In genomic region chr1:7615138-7615537, GRCh38 we compare ENCODE assay signal across 28 cellular contexts.
"Had no signal": no experiment of that assay in that cellular context is flagged by ENCODE, and none has a peak within 500 bp of the region (broad histone marks: within the 10 kb centered on the region; RNA-seq: fewer than 3 reads in every experiment).

No MANE protein-coding gene starts in this region.

- H3K27ac Mint-ChIP-seq: activated naive CD4-positive, alpha-beta T cell treated with anti-CD3 and anti-CD28 coated beads, Interleukin-2, amount 10 ng/mL, durations not matched to agents 7 days and 5 days; activated naive CD8-positive, alpha-beta T cell treated with anti-CD3 and anti-CD28 coated beads, Interleukin-2, amount 10 ng/mL, durations not matched to agents 7 days and 5 days; activated T-helper 1 cell treated with anti-CD3 and anti-CD28 coated beads, Interleukin-12 subunit alpha, Interleukin-12 subunit beta, Interleukin-2, Interleukin-4 antibody, amounts not matched to agents 30 ng/mL and 10 ng/mL and 1 ng/mL, durations not matched to agents 14 hours and 24 hours and 36 hours; stimulated activated memory B cell treated with anti-CD40 and anti-IgM and Interleukin-4, amounts not matched to agents 10 μg/mL and 1 μg/mL and 100 μg/mL, for 72 hours; stimulated activated naive CD8-positive, alpha-beta T cell treated with anti-CD3 and anti-CD28 coated beads, Interleukin-15, amount 100 ng/mL, for 72 hours; T-helper 2 cell treated with Interferon-gamma antibody and Interleukin-4, amounts not matched to agents 5 μg/mL and 100 μg/mL, for 36 hours had no signal

- H3K9me3 Mint-ChIP-seq: activated naive CD4-positive, alpha-beta T cell treated with anti-CD3 and anti-CD28 coated beads, Interleukin-2, amount 10 ng/mL, durations not matched to agents 7 days and 5 days; activated naive CD8-positive, alpha-beta T cell treated with anti-CD3 and anti-CD28 coated beads, Interleukin-2, amount 10 ng/mL, durations not matched to agents 7 days and 5 days; activated T-helper 1 cell treated with anti-CD3 and anti-CD28 coated beads, Interleukin-12 subunit alpha, Interleukin-12 subunit beta, Interleukin-2, Interleukin-4 antibody, amounts not matched to agents 30 ng/mL and 10 ng/mL and 1 ng/mL, durations not matched to agents 14 hours and 24 hours and 36 hours; neural crest cell; stimulated activated memory B cell treated with anti-CD40 and anti-IgM and Interleukin-4, amounts not matched to agents 10 μg/mL and 1 μg/mL and 100 μg/mL, for 72 hours; stimulated activated naive CD8-positive, alpha-beta T cell treated with anti-CD3 and anti-CD28 coated beads, Interleukin-15, amount 100 ng/mL, for 72 hours; T-helper 2 cell treated with Interferon-gamma antibody and Interleukin-4, amounts not matched to agents 5 μg/mL and 100 μg/mL, for 36 hours had no signal

- ATAC-seq: gastroesophageal sphincter; right lobe of liver; stimulated activated memory B cell treated with anti-CD40 and anti-IgM and Interleukin-4, amounts not matched to agents 10 μg/mL and 1 μg/mL and 100 μg/mL, for 72 hours; stimulated activated naive CD8-positive, alpha-beta T cell treated with anti-CD3 and anti-CD28 coated beads, Interleukin-15, amount 100 ng/mL, for 72 hours had no signal

- H3K27ac ChIP-seq: gastroesophageal sphincter, parathyroid adenoma, right lobe of liver, skin epidermis, upper lobe of left lung, vagina had no signal

- H3K27me3 ChIP-seq: right lobe of liver, upper lobe of left lung, vagina had no signal

- H3K27me3 Mint-ChIP-seq: activated naive CD4-positive, alpha-beta T cell treated with anti-CD3 and anti-CD28 coated beads, Interleukin-2, amount 10 ng/mL, durations not matched to agents 7 days and 5 days; activated naive CD8-positive, alpha-beta T cell treated with anti-CD3 and anti-CD28 coated beads, Interleukin-2, amount 10 ng/mL, durations not matched to agents 7 days and 5 days had no signal

- H3K4me1 Mint-ChIP-seq: activated naive CD4-positive, alpha-beta T cell treated with anti-CD3 and anti-CD28 coated beads, Interleukin-2, amount 10 ng/mL, durations not matched to agents 7 days and 5 days; activated naive CD8-positive, alpha-beta T cell treated with anti-CD3 and anti-CD28 coated beads, Interleukin-2, amount 10 ng/mL, durations not matched to agents 7 days and 5 days; stimulated activated memory B cell treated with anti-CD40 and anti-IgM and Interleukin-4, amounts not matched to agents 10 μg/mL and 1 μg/mL and 100 μg/mL, for 72 hours; stimulated activated naive CD8-positive, alpha-beta T cell treated with anti-CD3 and anti-CD28 coated beads, Interleukin-15, amount 100 ng/mL, for 72 hours had no signal

- DNase-seq: activated CD4-positive, alpha-beta T cell treated with anti-CD3 and anti-CD28 coated beads for 48 hours; activated CD4-positive, alpha-beta T cell treated with anti-CD3 and anti-CD28 coated beads, Interleukin-2, amount 50 U/mL, for 48 hours; activated CD4-positive, CD25-positive, alpha-beta regulatory T cell; activated CD8-positive, alpha-beta memory T cell treated with anti-CD3 and anti-CD28 coated beads for 24 hours; activated CD8-positive, alpha-beta memory T cell treated with anti-CD3 and anti-CD28 coated beads, Interleukin-2, amount 50 U/mL, for 4 hours; activated effector memory CD4-positive, alpha-beta T cell treated with anti-CD3 and anti-CD28 coated beads, Interleukin-2, amount 50 U/mL, for 16 hours; activated naive CD4-positive, alpha-beta T cell treated with anti-CD3 and anti-CD28 coated beads, Interleukin-2, amount 10 ng/mL, durations not matched to agents 7 days and 5 days; activated T-cell treated with anti-CD3 and anti-CD28 coated beads, Interleukin-2, amount 50 U/mL, for 1 hour; central memory CD4-positive, alpha-beta T cell; mammary epithelial cell; occipital lobe; stimulated activated CD4-positive, alpha-beta T cell treated with anti-CD3 and anti-CD28 coated beads, Interleukin-1b, Interleukin-23, amount 100 ng/mL, for 48 hours; stimulated activated CD4-positive, alpha-beta T cell treated with anti-CD3 and anti-CD28 coated beads, Interleukin-4, amount 100 ng/mL, for 4 hours; stimulated activated CD8-positive, alpha-beta memory T cell treated with anti-CD3 and anti-CD28 coated beads, Interleukin-4, amount 100 ng/mL, for 48 hours; stimulated activated naive CD8-positive, alpha-beta T cell treated with anti-CD3 and anti-CD28 coated beads, Interleukin-15, amount 100 ng/mL, for 72 hours; substantia nigra; T-helper 1 cell; upper lobe of left lung had no signal

- H3K9me3 ChIP-seq: right lobe of liver, upper lobe of left lung, vagina had no signal

- H3K4me3 Mint-ChIP-seq: activated naive CD4-positive, alpha-beta T cell treated with anti-CD3 and anti-CD28 coated beads, Interleukin-2, amount 10 ng/mL, durations not matched to agents 7 days and 5 days; activated naive CD8-positive, alpha-beta T cell treated with anti-CD3 and anti-CD28 coated beads, Interleukin-2, amount 10 ng/mL, durations not matched to agents 7 days and 5 days; activated T-helper 1 cell treated with anti-CD3 and anti-CD28 coated beads, Interleukin-12 subunit alpha, Interleukin-12 subunit beta, Interleukin-2, Interleukin-4 antibody, amounts not matched to agents 30 ng/mL and 10 ng/mL and 1 ng/mL, durations not matched to agents 14 hours and 24 hours and 36 hours; neural crest cell; stimulated activated memory B cell treated with anti-CD40 and anti-IgM and Interleukin-4, amounts not matched to agents 10 μg/mL and 1 μg/mL and 100 μg/mL, for 72 hours; stimulated activated naive CD8-positive, alpha-beta T cell treated with anti-CD3 and anti-CD28 coated beads, Interleukin-15, amount 100 ng/mL, for 72 hours; T-helper 2 cell treated with Interferon-gamma antibody and Interleukin-4, amounts not matched to agents 5 μg/mL and 100 μg/mL, for 36 hours had no signal

- H3K4me3 ChIP-seq: gastroesophageal sphincter, right lobe of liver, skin epidermis, upper lobe of left lung, vagina had no signal

- H3K36me3 ChIP-seq: gastroesophageal sphincter, right lobe of liver, upper lobe of left lung, vagina had no signal

- H3K4me1 ChIP-seq: gastroesophageal sphincter, right lobe of liver, upper lobe of left lung, vagina had no signal

- H3K36me3 Mint-ChIP-seq: activated naive CD4-positive, alpha-beta T cell treated with anti-CD3 and anti-CD28 coated beads, Interleukin-2, amount 10 ng/mL, durations not matched to agents 7 days and 5 days; activated naive CD8-positive, alpha-beta T cell treated with anti-CD3 and anti-CD28 coated beads, Interleukin-2, amount 10 ng/mL, durations not matched to agents 7 days and 5 days; stimulated activated memory B cell treated with anti-CD40 and anti-IgM and Interleukin-4, amounts not matched to agents 10 μg/mL and 1 μg/mL and 100 μg/mL, for 72 hours had no signal
